1 cellular context compared by ENCODE assay signal in the genomic region with DNA sequence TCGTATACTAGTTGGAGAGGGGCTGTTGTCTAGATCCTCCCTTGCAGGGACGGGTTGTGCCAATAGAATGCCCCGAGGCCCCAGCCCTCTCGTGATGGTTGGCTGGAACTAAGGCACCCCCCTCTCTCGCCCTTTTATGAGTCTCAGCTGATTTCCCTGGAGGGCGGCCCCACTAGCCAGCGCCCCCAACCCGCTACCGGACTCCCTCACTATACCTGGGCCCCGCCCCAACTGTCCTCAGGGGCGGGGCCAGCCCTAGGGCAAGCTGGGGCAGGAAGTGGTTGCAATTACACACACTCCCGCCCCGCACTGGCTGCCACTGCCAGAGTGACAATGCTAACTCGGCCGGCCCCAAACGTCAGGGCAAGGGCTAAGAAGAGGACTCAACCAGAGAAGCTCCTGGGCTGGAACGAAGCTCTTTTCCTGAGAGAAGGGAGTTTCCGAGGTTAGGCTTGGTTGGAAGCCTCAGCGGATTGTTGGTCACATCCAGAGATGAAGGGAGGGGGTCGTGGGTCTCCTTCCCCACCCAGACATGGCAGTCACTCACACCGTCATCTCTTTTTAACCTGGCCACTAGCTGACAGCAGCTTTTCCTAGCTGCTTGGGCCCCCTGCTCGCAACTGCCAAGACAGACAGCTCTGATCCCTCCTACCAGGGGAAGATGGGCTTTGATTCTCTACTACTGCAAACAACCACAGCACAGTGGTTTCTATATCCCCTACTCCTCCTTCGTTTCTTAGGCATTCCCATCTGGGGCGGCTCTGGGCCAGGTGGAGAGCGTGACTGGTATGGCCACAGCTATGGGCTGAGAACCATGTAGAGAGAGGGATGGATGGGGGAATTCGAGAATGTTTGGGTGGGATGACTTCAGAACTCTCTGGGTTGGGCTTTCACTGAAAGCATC.
TF ChIP-seq lines count a peak whose summit lies in the region.

No MANE protein-coding gene starts in this region.

TF ChIP-seq in K562, 482 proteins besides CTCF, POLR2A, EP300 and RAD21 (continues in another document):
- TF ChIP-seq PTRF (tag; IDR thresholded peaks at IDR 0.05) (no peak), TAF9B (IDR thresholded peaks at IDR 0.05; ENCODE audit: partially characterized antibody) (peak; percentile 42), CBX1 (IDR thresholded peaks at IDR 0.05; ENCODE audit: low read depth) (no peak), CHD2 (IDR thresholded peaks at IDR 0.05; ENCODE audit: low read depth, low read length) (no peak), ZZZ3 (IDR thresholded peaks at IDR 0.05) (no peak), TEAD4 (IDR thresholded peaks at IDR 0.05; ENCODE audit: low read length) (no peak), TEAD4 (CRISPR knock-in tag; IDR thresholded peaks at IDR 0.05; ENCODE audit: borderline replicate concordance) (no peak), FOXK1 (CRISPR knock-in tag; IDR thresholded peaks at IDR 0.05; ENCODE audit: borderline replicate concordance) (no peak), FOXA3 (CRISPR knock-in tag; conservative IDR thresholded peaks at IDR 0.05 in 1 of 2, IDR thresholded peaks at IDR 0.05 in 1 of 2) (no peak), MCM3 (IDR thresholded peaks at IDR 0.05) (no peak), ZNF253 (CRISPR knock-in tag; conservative IDR thresholded peaks at IDR 0.05) (no peak), POLR2AphosphoS5 (IDR thresholded peaks at IDR 0.05; ENCODE audit: control insufficient read depth, insufficient read depth, low read depth, low read length) (peak; percentile 88), E2F8 (IDR thresholded peaks at IDR 0.05; ENCODE audit: low read depth, partially characterized antibody) (peak; percentile 45), CBFB (CRISPR knock-in tag; IDR thresholded peaks at IDR 0.05) (no peak), FOXJ3 (CRISPR knock-in tag; IDR thresholded peaks at IDR 0.05) (no peak), TBP (optimal IDR thresholded peaks at IDR 0.05; ENCODE audit: low read depth, low read length) (peak; percentile 85), KDM5B (IDR thresholded peaks at IDR 0.05; ENCODE audit: insufficient replicate concordance, low read depth, low read length) (peak; percentile 84), JUND (IDR thresholded peaks at IDR 0.05; ENCODE audit: borderline replicate concordance, low read depth, low read length) (0 out of 2 replicates have a peak, but pooled peaks have one; percentile 31), JUND (tag; IDR thresholded peaks at IDR 0.05; ENCODE audit: borderline replicate concordance, low read depth, low read length) (peak; percentile 27; the same call in 1 of the 3 replicates), MXI1 (IDR thresholded peaks at IDR 0.05; ENCODE audit: low read depth, low read length) (no peak), ATF2 (CRISPR knock-in tag; IDR thresholded peaks at IDR 0.05) (no peak), ZFX (CRISPR knock-in tag; IDR thresholded peaks at IDR 0.05) (peak; percentile 62), KDM1A (IDR thresholded peaks at IDR 0.05) (no peak), ZC3H11A (IDR thresholded peaks at IDR 0.05; ENCODE audit: low read depth, low read length) (no peak), ZNF311 (CRISPR knock-in tag; IDR thresholded peaks at IDR 0.05) (no peak), TAF1 (IDR thresholded peaks at IDR 0.05; ENCODE audit: control insufficient read depth, extremely low read depth, insufficient read depth, low read length, severe bottlenecking) (peak; percentile 87), ZBTB7A (IDR thresholded peaks at IDR 0.05; ENCODE audit: borderline replicate concordance, control insufficient read depth, low read depth, low read length) (peak; percentile 71; the same call in 1 of the 2 replicates), ETV1 (tag; conservative IDR thresholded peaks at IDR 0.05; ENCODE audit: low read depth) (peak; percentile 66), SOX6 (IDR thresholded peaks at IDR 0.05) (no peak), HMBOX1 (IDR thresholded peaks at IDR 0.05) (peak; percentile 76), ZNF24 (IDR thresholded peaks at IDR 0.05) (no peak), RBM25 (IDR thresholded peaks at IDR 0.05; ENCODE audit: low read depth, low read length, severe bottlenecking) (no peak), ZNF707 (CRISPR knock-in tag; conservative IDR thresholded peaks at IDR 0.05) (no peak), MTF1 (CRISPR knock-in tag; IDR thresholded peaks at IDR 0.05; ENCODE audit: borderline replicate concordance) (no peak), HMGN3 (IDR thresholded peaks at IDR 0.05; ENCODE audit: borderline replicate concordance, extremely low read depth, insufficient read length, low read depth, low read length) (peak; percentile 34), RBM15 (IDR thresholded peaks at IDR 0.05; ENCODE audit: insufficient read depth, low read length) (no peak), ZNF354B (CRISPR knock-in tag; IDR thresholded peaks at IDR 0.05) (no peak), GTF2E2 (tag; IDR thresholded peaks at IDR 0.05) (peak; percentile 33; the same call in 1 of the 2 replicates), MEF2D (tag; conservative IDR thresholded peaks at IDR 0.05; ENCODE audit: low read depth) (no peak), ZNF75A (CRISPR knock-in tag; IDR thresholded peaks at IDR 0.05) (no peak), ZBTB8A (IDR thresholded peaks at IDR 0.05; ENCODE audit: partially characterized antibody) (no peak), ERF (CRISPR knock-in tag; IDR thresholded peaks at IDR 0.05) (no peak), GATAD2A (IDR thresholded peaks at IDR 0.05) (no peak), ZNF830 (CRISPR knock-in tag; IDR thresholded peaks at IDR 0.05) (no peak), PML (IDR thresholded peaks at IDR 0.05; ENCODE audit: low read length) (peak; percentile 57; the same call in 1 of the 2 replicates), RFX1 (IDR thresholded peaks at IDR 0.05) (no peak)
- TF ChIP-seq, protein P1, sequence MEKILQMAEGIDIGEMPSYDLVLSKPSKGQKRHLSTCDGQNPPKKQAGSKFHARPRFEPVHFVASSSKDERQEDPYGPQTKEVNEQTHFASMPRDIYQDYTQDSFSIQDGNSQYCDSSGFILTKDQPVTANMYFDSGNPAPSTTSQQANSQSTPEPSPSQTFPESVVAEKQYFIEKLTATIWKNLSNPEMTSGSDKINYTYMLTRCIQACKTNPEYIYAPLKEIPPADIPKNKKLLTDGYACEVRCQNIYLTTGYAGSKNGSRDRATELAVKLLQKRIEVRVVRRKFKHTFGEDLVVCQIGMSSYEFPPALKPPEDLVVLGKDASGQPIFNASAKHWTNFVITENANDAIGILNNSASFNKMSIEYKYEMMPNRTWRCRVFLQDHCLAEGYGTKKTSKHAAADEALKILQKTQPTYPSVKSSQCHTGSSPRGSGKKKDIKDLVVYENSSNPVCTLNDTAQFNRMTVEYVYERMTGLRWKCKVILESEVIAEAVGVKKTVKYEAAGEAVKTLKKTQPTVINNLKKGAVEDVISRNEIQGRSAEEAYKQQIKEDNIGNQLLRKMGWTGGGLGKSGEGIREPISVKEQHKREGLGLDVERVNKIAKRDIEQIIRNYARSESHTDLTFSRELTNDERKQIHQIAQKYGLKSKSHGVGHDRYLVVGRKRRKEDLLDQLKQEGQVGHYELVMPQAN (IDR thresholded peaks at IDR 0.05; ENCODE audit: borderline replicate concordance), result no peak
- TF ChIP-seq, protein P2, sequence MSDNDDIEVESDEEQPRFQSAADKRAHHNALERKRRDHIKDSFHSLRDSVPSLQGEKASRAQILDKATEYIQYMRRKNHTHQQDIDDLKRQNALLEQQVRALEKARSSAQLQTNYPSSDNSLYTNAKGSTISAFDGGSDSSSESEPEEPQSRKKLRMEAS (CRISPR knock-in tag; IDR thresholded peaks at IDR 0.05), result 0 out of 2 replicates have a peak, but pooled peaks have one; percentile 21
- TF ChIP-seq, protein P3, sequence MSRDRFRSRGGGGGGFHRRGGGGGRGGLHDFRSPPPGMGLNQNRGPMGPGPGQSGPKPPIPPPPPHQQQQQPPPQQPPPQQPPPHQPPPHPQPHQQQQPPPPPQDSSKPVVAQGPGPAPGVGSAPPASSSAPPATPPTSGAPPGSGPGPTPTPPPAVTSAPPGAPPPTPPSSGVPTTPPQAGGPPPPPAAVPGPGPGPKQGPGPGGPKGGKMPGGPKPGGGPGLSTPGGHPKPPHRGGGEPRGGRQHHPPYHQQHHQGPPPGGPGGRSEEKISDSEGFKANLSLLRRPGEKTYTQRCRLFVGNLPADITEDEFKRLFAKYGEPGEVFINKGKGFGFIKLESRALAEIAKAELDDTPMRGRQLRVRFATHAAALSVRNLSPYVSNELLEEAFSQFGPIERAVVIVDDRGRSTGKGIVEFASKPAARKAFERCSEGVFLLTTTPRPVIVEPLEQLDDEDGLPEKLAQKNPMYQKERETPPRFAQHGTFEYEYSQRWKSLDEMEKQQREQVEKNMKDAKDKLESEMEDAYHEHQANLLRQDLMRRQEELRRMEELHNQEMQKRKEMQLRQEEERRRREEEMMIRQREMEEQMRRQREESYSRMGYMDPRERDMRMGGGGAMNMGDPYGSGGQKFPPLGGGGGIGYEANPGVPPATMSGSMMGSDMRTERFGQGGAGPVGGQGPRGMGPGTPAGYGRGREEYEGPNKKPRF (IDR thresholded peaks at IDR 0.05; ENCODE audit: low read depth, low read length), result no peak
- TF ChIP-seq, protein P4, sequence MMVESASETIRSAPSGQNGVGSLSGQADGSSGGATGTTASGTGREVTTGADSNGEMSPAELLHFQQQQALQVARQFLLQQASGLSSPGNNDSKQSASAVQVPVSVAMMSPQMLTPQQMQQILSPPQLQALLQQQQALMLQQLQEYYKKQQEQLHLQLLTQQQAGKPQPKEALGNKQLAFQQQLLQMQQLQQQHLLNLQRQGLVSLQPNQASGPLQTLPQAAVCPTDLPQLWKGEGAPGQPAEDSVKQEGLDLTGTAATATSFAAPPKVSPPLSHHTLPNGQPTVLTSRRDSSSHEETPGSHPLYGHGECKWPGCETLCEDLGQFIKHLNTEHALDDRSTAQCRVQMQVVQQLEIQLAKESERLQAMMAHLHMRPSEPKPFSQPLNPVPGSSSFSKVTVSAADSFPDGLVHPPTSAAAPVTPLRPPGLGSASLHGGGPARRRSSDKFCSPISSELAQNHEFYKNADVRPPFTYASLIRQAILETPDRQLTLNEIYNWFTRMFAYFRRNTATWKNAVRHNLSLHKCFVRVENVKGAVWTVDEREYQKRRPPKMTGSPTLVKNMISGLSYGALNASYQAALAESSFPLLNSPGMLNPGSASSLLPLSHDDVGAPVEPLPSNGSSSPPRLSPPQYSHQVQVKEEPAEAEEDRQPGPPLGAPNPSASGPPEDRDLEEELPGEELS (CRISPR knock-in tag; IDR thresholded peaks at IDR 0.05; ENCODE audit: borderline replicate concordance), result no peak
